ENCODE assay signal across 16 cellular contexts in the genomic region with DNA sequence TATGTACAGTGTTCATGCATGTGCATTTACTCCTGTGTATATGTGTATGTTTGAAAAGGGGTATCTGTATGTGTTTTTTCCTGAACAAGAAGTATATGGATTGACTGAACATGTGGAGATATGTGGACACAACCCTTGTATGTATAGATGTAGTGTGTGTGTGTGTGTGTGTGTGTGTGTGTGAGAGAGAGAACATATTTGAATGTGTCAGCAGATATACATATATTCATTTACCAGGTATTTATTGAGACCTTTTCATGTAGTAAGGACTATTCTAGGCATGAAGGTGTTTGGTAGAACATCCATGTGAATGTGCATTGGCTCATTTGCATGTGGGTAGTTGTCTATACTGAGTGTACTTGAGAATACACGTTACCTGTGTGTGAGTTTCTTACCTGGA. TPM values are rescaled to one million over a fixed set of nuclear protein-coding genes. Genes with fewer than 3 reads are reported as not detected.
DNase-seq lines count a peak whose midpoint lies in the region; ATAC-seq, FAIRE-seq and TF ChIP-seq lines count a peak whose summit lies in the region.
"Had no signal": no experiment of that assay in that cellular context is flagged by ENCODE, and none has a peak within 500 bp of the region (broad histone marks: within the 10 kb centered on the region; RNA-seq: fewer than 3 reads in every experiment).

No MANE protein-coding gene starts in this region.

- no peak overlapping the region for H3K14ac ChIP-seq in H1 (ENCODE audit: insufficient read length)

- no peak overlapping the region for H4K91ac ChIP-seq in H1 (replicated peaks; ENCODE audit: insufficient read length, low read length)

- H2BK120ac ChIP-seq in H1 (replicated peaks; ENCODE audit: low read depth, low read length): no peak overlapping the region

- no peak overlapping the region for H3K18ac ChIP-seq in H1 (ENCODE audit: extremely low read depth, low read length)

- H3K4me2 ChIP-seq in A549 (no peak overlapping the region), H1 (ENCODE audit: insufficient read depth in 1 of 2, low read depth in 2 of 2, low read length in 2 of 2) (no peak overlapping the region)

- 0 out of 3 replicates have a peak, but pooled peaks cover 5% of the 10 kb centered on the region for H3K4me1 ChIP-seq in A549
- H3K4me1 ChIP-seq in H1 (replicated peaks in 1 of 4; ENCODE audit: control insufficient read depth in 3 of 4, insufficient read depth in 4 of 4, low read length in 3 of 4): peaks cover 0 to 9% (median 1%) of the 10 kb centered on the region in 4 experiments; a peak in 4 of 7 replicates
- H3K4me1 ChIP-seq: Caco-2 had no signal

- no peak overlapping the region for H3K56ac ChIP-seq in H1 (replicated peaks; ENCODE audit: insufficient read length, low read depth, low read length)

- intact Hi-C loops in activated CD4-positive, alpha-beta T cell treated with anti-CD3 and anti-CD28 coated beads, Interleukin-2, amount 10 ng/mL, durations not matched to agents 24 days and 14 days (cut with micrococcal nuclease): loop anchor here (5.0 kb wide), 1 partner anchor 125 kb away; no protein-coding TSS in a partner anchor

- H3K27me3 ChIP-seq in H1 (replicated peaks in 1 of 4; ENCODE audit: control insufficient read depth in 3 of 4, extremely low read depth in 1 of 4, insufficient read depth in 3 of 4, low read length in 3 of 4): no peaks in the 10 kb centered on the region
- H3K27me3 ChIP-seq: Peyer's patch had no signal

- CTCF ChIA-PET in A549 (lab: Yijun Ruan, JAX) (interaction anchor here (1.0 to 1.5 kb wide), 4 partner anchors 14 to 1171 kb away, joined by 3 to 6 read pairs (median 4); no protein-coding TSS in a partner anchor), H1 (lab: Charles Lee; ENCODE audit: partially characterized antibody) (interaction anchor here (0.8 to 1.9 kb wide), 5 partner anchors 25 to 210 kb away, joined by 3 to 8 read pairs (median 4); no protein-coding TSS in a partner anchor)

- H3K79me2 ChIP-seq in H1 (ENCODE audit: control insufficient read depth in 1 of 2, insufficient read depth in 2 of 2, low read length in 2 of 2): peaks cover 0 to 23% of the 10 kb centered on the region in 2 experiments; a peak in 2 of 4 replicates

- no peaks in the 10 kb centered on the region for H3K9me3 Mint-ChIP-seq in activated CD4-positive, alpha-beta T cell treated with anti-CD3 and anti-CD28 coated beads, Interleukin-2, amount 10 ng/mL, durations not matched to agents 24 days and 14 days
- no peaks in the 10 kb centered on the region for H3K9me3 Mint-ChIP-seq in IgD-negative memory B cell
- H3K9me3 Mint-ChIP-seq in HFFc6: no peaks in the 10 kb centered on the region

- H3K36me3 ChIP-seq in H1 (ENCODE audit: control insufficient read depth in 2 of 4, insufficient read depth in 4 of 4, low read length in 3 of 4): peaks cover 0 to 16% (median 3%) of the 10 kb centered on the region in 4 experiments; a peak in 6 of 8 replicates

- WGBS in A549 (ENCODE audit: missing lambda C conversion rate): 86% methylated on average over 1 of the region's 1 CpG
- 88% methylated on average over 1 of the region's 1 CpG; no CpG with 5 or more reads in 1 of the 2 experiments for WGBS in H1 (ENCODE audit: extremely low coverage in 1 of 2, insufficient coverage in 1 of 2, insufficient read length in 1 of 2, insufficient replicate concordance in 2 of 2, low coverage in 1 of 2, low lambda C conversion rate in 2 of 2, missing lambda C conversion rate in 1 of 2), 2 experiments

- no peak overlapping the region for H2BK20ac ChIP-seq in H1 (ENCODE audit: low read length)

- TF ChIP-seq EP300 in A549 (IDR thresholded peaks at IDR 0.05) (no peak), H1 (IDR thresholded peaks at IDR 0.05; ENCODE audit: borderline replicate concordance in 1 of 2, low read depth in 2 of 2, low read length in 2 of 2) (no peak)

- POLR2A ChIA-PET in A549 (lab: Yijun Ruan, JAX) (no interaction called here), H1 (lab: Charles Lee; ENCODE audit: partially characterized antibody) (no interaction called here)

- H2AK5ac ChIP-seq in H1 (ENCODE audit: low read depth, low read length): no peak overlapping the region

- no peaks in the 10 kb centered on the region for H3K27me3 Mint-ChIP-seq in activated CD4-positive, alpha-beta T cell treated with anti-CD3 and anti-CD28 coated beads, Interleukin-2, amount 10 ng/mL, durations not matched to agents 24 days and 14 days
- no peaks in the 10 kb centered on the region for H3K27me3 Mint-ChIP-seq in IgD-negative memory B cell
- H3K27me3 Mint-ChIP-seq in HFFc6 (ENCODE audit: insufficient read depth): peaks cover 2% of the 10 kb centered on the region; the same call in 1 of the 2 replicates

- no peak for TF ChIP-seq CTCF in A549 (IDR thresholded peaks at IDR 0.05)
- TF ChIP-seq CTCF in H1 (IDR thresholded peaks at IDR 0.05; ENCODE audit: control extremely low read depth in 1 of 3, insufficient read depth in 1 of 3, low read depth in 1 of 3, low read length in 3 of 3): no peak
- TF ChIP-seq CTCF in HFFc6 (IDR thresholded peaks at IDR 0.05): no peak

- peaks cover 27% of the 10 kb centered on the region for H3K4me1 Mint-ChIP-seq in activated CD4-positive, alpha-beta T cell treated with anti-CD3 and anti-CD28 coated beads, Interleukin-2, amount 10 ng/mL, durations not matched to agents 24 days and 14 days
- peaks cover 12 to 22% (median 21%) of the 10 kb centered on the region in 3 donors for H3K4me1 Mint-ChIP-seq in IgD-negative memory B cell
- peaks cover 27% of the 10 kb centered on the region for H3K4me1 Mint-ChIP-seq in HFFc6 (ENCODE audit: low read depth)

- no peaks in the 10 kb centered on the region for H3K9me3 ChIP-seq in A549
- no peaks in the 10 kb centered on the region for H3K9me3 ChIP-seq in H1 (ENCODE audit: insufficient read depth in 2 of 2, low read depth in 1 of 2, low read length in 1 of 2)
- H3K9me3 ChIP-seq: Caco-2, Peyer's patch had no signal

- peaks cover 21% of the 10 kb centered on the region for H3K36me3 Mint-ChIP-seq in activated CD4-positive, alpha-beta T cell treated with anti-CD3 and anti-CD28 coated beads, Interleukin-2, amount 10 ng/mL, durations not matched to agents 24 days and 14 days (ENCODE audit: low read depth)
- H3K36me3 Mint-ChIP-seq in IgD-negative memory B cell (peaks cover 2% of the 10 kb centered on the region), HFFc6 (ENCODE audit: low read depth) (0 out of 2 replicates have a peak, but pooled peaks cover 5% of the 10 kb centered on the region)

- no peak overlapping the region for H3K4me3 Mint-ChIP-seq in activated CD4-positive, alpha-beta T cell treated with anti-CD3 and anti-CD28 coated beads, Interleukin-2, amount 10 ng/mL, durations not matched to agents 24 days and 14 days
- H3K4me3 Mint-ChIP-seq in IgD-negative memory B cell (no peak overlapping the region), HFFc6 (no peak overlapping the region)

- no peak overlapping the region for H3K9ac ChIP-seq in H1 (replicated peaks in 1 of 4; ENCODE audit: extremely low read depth in 1 of 4, low read depth in 3 of 4, low read length in 3 of 4)
- H3K9ac ChIP-seq: GM23248 had no signal

- peaks cover 3% of the 10 kb centered on the region; the same call in 1 of the 2 replicates for H3K79me1 ChIP-seq in H1 (ENCODE audit: low read depth, low read length)

- H2BK5ac ChIP-seq in H1 (ENCODE audit: low read depth, low read length): 0 out of 2 replicates have a peak overlapping the region, but pooled peaks have one; percentile 4

- no peak overlapping the region for H3K23ac ChIP-seq in H1 (ENCODE audit: insufficient read length)

- H4K5ac ChIP-seq in H1 (ENCODE audit: insufficient read length, low read depth, low read length): no peak overlapping the region

- no peak overlapping the region for H3K4me3 ChIP-seq in A549
- H3K4me3 ChIP-seq in H1 (ENCODE audit: extremely low read depth in 1 of 4, insufficient read depth in 2 of 4, low read depth in 3 of 4, low read length in 4 of 4): no peak overlapping the region
- H3K4me3 ChIP-seq: GM23248, Peyer's patch had no signal

- TF ChIP-seq RAD21 in A549 (conservative IDR thresholded peaks at IDR 0.05 in 1 of 2, IDR thresholded peaks at IDR 0.05 in 1 of 2) (no peak), H1 (IDR thresholded peaks at IDR 0.05 in 1 of 2, conservative IDR thresholded peaks at IDR 0.05 in 1 of 2; ENCODE audit: low read depth in 2 of 2, low read length in 2 of 2) (no peak)

- H4K8ac ChIP-seq in H1 (ENCODE audit: extremely low read depth, insufficient read depth, low read length): no peak overlapping the region

- H2BK12ac ChIP-seq in H1 (ENCODE audit: low read depth, low read length): no peak overlapping the region

- no peak overlapping the region for H2AFZ ChIP-seq in H1 (ENCODE audit: low read length)
- H2AFZ ChIP-seq: GM23248 had no signal

- no peaks in the 10 kb centered on the region; the same call in 1 of the 2 replicates for H3K23me2 ChIP-seq in H1 (ENCODE audit: low read depth, low read length)

- no peak for ATAC-seq in A549
- ATAC-seq in HG03097 (IDR thresholded peaks at IDR 0.05; ENCODE audit: low FRiP score, unreplicated experiment): no peak

- no peak for DNase-seq in activated CD4-positive, alpha-beta T cell treated with anti-CD3 and anti-CD28 coated beads, Interleukin-2, amount 10 ng/mL, durations not matched to agents 24 days and 14 days
- DNase-seq in activated CD4-positive, alpha-beta T cell treated with anti-CD3 and anti-CD28 coated beads, Interleukin-2, amount 50 U/mL, for 1 hour: no peak
- DNase-seq in A549 (ENCODE audit: low read depth in 1 of 2, low spot score in 1 of 2) (no peak), H1 (ENCODE audit: low read depth in 1 of 2, low spot score in 2 of 2) (no peak), iPS-NIHi11 (ENCODE audit: low spot score) (no peak), HFFc6 (no peak)
- DNase-seq: DMS153, GDM1, GM23248, NCI-H1105, NCI-H1694 treated with DMSO at 0.1 percent for 48 hours, Peyer's patch had no signal

- H3K4ac ChIP-seq in H1 (replicated peaks; ENCODE audit: insufficient read length, low read depth, low read length): no peak overlapping the region

- no peak overlapping the region for H3K27ac ChIP-seq in A549
- no peak overlapping the region for H3K27ac ChIP-seq in H1 (ENCODE audit: low read depth, low read length)
- H3K27ac ChIP-seq: 22Rv1, GM23248, Peyer's patch had no signal

- peak overlapping the region; percentile 3 for H3K27ac Mint-ChIP-seq in activated CD4-positive, alpha-beta T cell treated with anti-CD3 and anti-CD28 coated beads, Interleukin-2, amount 10 ng/mL, durations not matched to agents 24 days and 14 days
- H3K27ac Mint-ChIP-seq in IgD-negative memory B cell (peak overlapping the region in 2 of 3 donors; percentile 59 to 86), HFFc6 (no peak overlapping the region)

- H4K20me1 ChIP-seq in H1 (replicated peaks in 1 of 2; ENCODE audit: control insufficient read depth in 1 of 2, insufficient read depth in 2 of 2, low read length in 2 of 2): peaks cover 9 to 20% of the 10 kb centered on the region in 2 experiments

- TF ChIP-seq POLR2A in A549 (IDR thresholded peaks at IDR 0.05; ENCODE audit: low read length) (no peak), H1 (IDR thresholded peaks at IDR 0.05; ENCODE audit: control extremely low read depth in 1 of 2, low read depth in 2 of 2, low read length in 2 of 2) (no peak)

- FAIRE-seq in A549 (lab: Jason Lieb, UNC) (no peak), H1 (lab: Jason Lieb, UNC) (no peak)

- no peak overlapping the region for H2BK15ac ChIP-seq in H1 (ENCODE audit: low read length)

RNA-seq across cellular contexts. Expression of a gene that starts 39.3 kb away (rescaled TPM):
- total RNA-seq in activated CD4-positive, alpha-beta T cell treated with anti-CD3 and anti-CD28 coated beads, Interleukin-2, amount 10 ng/mL, durations not matched to agents 24 days and 14 days: 106 and 107 TPM in 2 replicates
- 166 and 227 TPM in 2 replicates for polyA plus RNA-seq in A549 (2011; rRNA removed)
- 56.2 and 74.6 TPM in 2 replicates for polyA plus RNA-seq in A549 (2012; cell fraction: cytosol; rRNA removed)
- 16.2 and 22.6 TPM in 2 replicates for polyA plus RNA-seq in A549 (2012; cell fraction: nucleus; rRNA removed)
- polyA plus RNA-seq in A549 (2017; fragmentation: RNase III; extraction: RNeasy Plus Mini Kit Qiagen cat#74134 plus additional on column Dnase treatment): 149 to 174 TPM (median 150 TPM) in 3 replicates
- polyA minus RNA-seq in A549 (2011; rRNA and poly(A)+ RNA removed): 29.2 and 30.9 TPM in 2 replicates
- 22.8 TPM for polyA plus RNA-seq in IgD-negative memory B cell
- 133 and 142 TPM in 2 replicates for total RNA-seq in H1 (2021; fragmentation: NEBNext Ultra II Directional; extraction: Animal tissue kit (Norgen Biotek cat#: 25700))
- polyA plus RNA-seq in H1 (2011; rRNA removed): 39.3 and 59.5 TPM in 2 replicates
- polyA plus RNA-seq in H1 (2011; cell fraction: cytosol; rRNA removed): 85.8 TPM
- polyA plus RNA-seq in H1 (2011; cell fraction: nucleus; rRNA removed): 28.8 TPM
- 102 to 153 TPM (median 112 TPM) in 4 replicates for polyA plus RNA-seq in H1 (2012, experiment 1 of 2)
- polyA plus RNA-seq in H1 (2012, experiment 2 of 2): 16.1 TPM
- 219 TPM for polyA plus RNA-seq in H1 (2013, experiment 1 of 2)
- 221 TPM for polyA plus RNA-seq in H1 (2013, experiment 2 of 2)
- 34.5 and 39.4 TPM in 2 replicates for polyA minus RNA-seq in H1 (2011; rRNA and poly(A)+ RNA removed)
- 28.8 TPM for polyA minus RNA-seq in H1 (2011; cell fraction: cytosol; rRNA and poly(A)+ RNA removed)
- polyA minus RNA-seq in H1 (2011; cell fraction: nucleus; rRNA and poly(A)+ RNA removed): 25.4 TPM
- 100 to 1,000 TPM in 1 of 6 experiments, 10 to 100 TPM in 5; 85.7 to 101 (median 94.5) TPM for total RNA-seq in HFFc6 (2021; fragmentation: NEBNext Ultra II Directional; extraction: Animal tissue kit (Norgen Biotek cat#: 25700))
